17 cellular contexts compared by ENCODE assay signal in genomic region chr11:86951706-86952105, GRCh38. TPM values are rescaled to one million over a fixed set of nuclear protein-coding genes. Genes with fewer than 3 reads are reported as not detected.
DNase-seq lines count a peak whose midpoint lies in the region; FAIRE-seq and TF ChIP-seq lines count a peak whose summit lies in the region.
"Had no signal": no experiment of that assay in that cellular context is flagged by ENCODE, and none has a peak within 500 bp of the region (broad histone marks: within the 10 kb centered on the region; RNA-seq: fewer than 3 reads in every experiment).

No MANE protein-coding gene starts in this region.

- H3K9me1 ChIP-seq in endothelial cell of umbilical vein (replicated peaks; ENCODE audit: control insufficient read depth, extremely low read depth, insufficient read depth, low read length) = no peaks in the 10 kb centered on the region

- H3K79me2 ChIP-seq in endothelial cell of umbilical vein (ENCODE audit: control insufficient read depth, insufficient read depth, low read length) = peaks cover 84% of the 10 kb centered on the region

- peak overlapping the region; percentile 72 to 97 (median 95) for H3K4me3 Mint-ChIP-seq in nephron
- H3K4me3 Mint-ChIP-seq in activated naive CD4-positive, alpha-beta T cell treated with anti-CD3 and anti-CD28 coated beads for 36 hours = no peak overlapping the region
- H3K4me3 Mint-ChIP-seq: activated CD4-positive, alpha-beta T cell treated with anti-CD3 and anti-CD28 coated beads for 36 hours had no signal

- H3K9me3 Mint-ChIP-seq in nephron = no peaks in the 10 kb centered on the region
- no peaks in the 10 kb centered on the region for H3K9me3 Mint-ChIP-seq in activated naive CD4-positive, alpha-beta T cell treated with anti-CD3 and anti-CD28 coated beads for 36 hours

- H3K4me2 ChIP-seq in endothelial cell of umbilical vein (ENCODE audit: insufficient read depth, low read length) = peak overlapping the region; percentile 95

- peak; percentile 91 for FAIRE-seq in endothelial cell of umbilical vein (lab: Jason Lieb, UNC)
- FAIRE-seq in GM19239 (lab: Jason Lieb, UNC) = no peak
- FAIRE-seq: bronchial epithelial cell, GM12892 had no signal

- dilution Hi-C loops in endothelial cell of umbilical vein (cut with MboI; ENCODE audit: extremely low pct_ligation_motif_present, low sequenced_read_pairs) = no loop called here

- peaks cover 76% of the 10 kb centered on the region for H3K4me1 Mint-ChIP-seq in nephron
- peaks cover 10% of the 10 kb centered on the region for H3K4me1 Mint-ChIP-seq in activated naive CD4-positive, alpha-beta T cell treated with anti-CD3 and anti-CD28 coated beads for 36 hours (ENCODE audit: low read depth)

- H3K36me3 Mint-ChIP-seq in nephron (ENCODE audit: low read depth) = peaks cover 59% of the 10 kb centered on the region
- no peaks in the 10 kb centered on the region for H3K36me3 Mint-ChIP-seq in activated naive CD4-positive, alpha-beta T cell treated with anti-CD3 and anti-CD28 coated beads for 36 hours (ENCODE audit: low read depth)

- H3K4me3 ChIP-seq in adipocyte (ENCODE audit: low read length) = peak overlapping the region; percentile 99
- H3K4me3 ChIP-seq in endothelial cell of umbilical vein (replicated peaks in 1 of 3; ENCODE audit: insufficient read depth in 1 of 3, low read depth in 1 of 3, low read length in 3 of 3) = peak overlapping the region in 2 of 3 experiments; percentile 10 to 98
- H3K4me3 ChIP-seq in tibial artery = peak overlapping the region; percentile 88 to 89
- H3K4me3 ChIP-seq: MG63, mucosa of descending colon had no signal

- POLR2A ChIA-PET in endothelial cell of umbilical vein (lab: Charles Lee) = interaction anchor here (0.7 kb wide), 1 partner anchor 11 kb away, joined by 4 read pairs; no protein-coding TSS in a partner anchor

- intact Hi-C loops in endothelial cell of umbilical vein (cut with micrococcal nuclease) = loop anchor here (2.0 kb wide), 1 partner anchor 417 kb away; no protein-coding TSS in a partner anchor
- intact Hi-C loops in tibial artery (cut with DNase I; ENCODE audit: low total_unique reads) = no loop called here
- intact Hi-C loops in activated naive CD4-positive, alpha-beta T cell treated with anti-CD3 and anti-CD28 coated beads for 36 hours (cut with micrococcal nuclease) = no loop called here

- no peak for TF ChIP-seq CTCF in endothelial cell of umbilical vein (IDR thresholded peaks at IDR 0.05; ENCODE audit: extremely low read depth in 1 of 2, insufficient read depth in 1 of 2, low read depth in 1 of 2, low read length in 2 of 2)
- no peak for TF ChIP-seq CTCF in nephron (IDR thresholded peaks at IDR 0.05; ENCODE audit: unreplicated experiment in 3 of 3)
- no peak for TF ChIP-seq CTCF in tibial artery (IDR thresholded peaks at IDR 0.05)

- no peaks in the 10 kb centered on the region for H3K27me3 Mint-ChIP-seq in nephron (ENCODE audit: low read depth)
- peaks cover 38% of the 10 kb centered on the region for H3K27me3 Mint-ChIP-seq in activated naive CD4-positive, alpha-beta T cell treated with anti-CD3 and anti-CD28 coated beads for 36 hours (ENCODE audit: low read depth)

- H3K27ac Mint-ChIP-seq in nephron = peak overlapping the region; percentile 79 to 92 (median 90)
- H3K27ac Mint-ChIP-seq in activated naive CD4-positive, alpha-beta T cell treated with anti-CD3 and anti-CD28 coated beads for 36 hours = no peak overlapping the region
- H3K27ac Mint-ChIP-seq: activated CD4-positive, alpha-beta T cell treated with anti-CD3 and anti-CD28 coated beads for 36 hours had no signal

- CTCF ChIA-PET in endothelial cell of umbilical vein (lab: Charles Lee) = interaction anchor here (9.2 kb wide), 1 partner anchor 11 kb away, joined by 122 read pairs; no protein-coding TSS in a partner anchor
- CTCF ChIA-PET in activated naive CD4-positive, alpha-beta T cell treated with anti-CD3 and anti-CD28 coated beads for 36 hours (lab: Charles Lee) = no interaction called here

- no peak for DNase-seq in adipocyte (ENCODE audit: low read depth)
- DNase-seq in endothelial cell of umbilical vein (ENCODE audit: low read depth, low spot score) = peak; percentile 58
- no peak for DNase-seq in tibial artery
- no peak for DNase-seq in DMS53 treated with DMSO at 0.1 percent for 48 hours (lab: John Stamatoyannopoulos, UW; ENCODE audit: unreplicated experiment)
- DNase-seq in central memory CD4-positive, alpha-beta T cell = no peak
- no peak for DNase-seq in activated naive CD4-positive, alpha-beta T cell treated with anti-CD3 and anti-CD28 coated beads for 36 hours
- no peak for DNase-seq in GM19239 (ENCODE audit: insufficient read length, low spot score)
- DNase-seq: activated CD4-positive, alpha-beta T cell treated with anti-CD3 and anti-CD28 coated beads for 36 hours; DND-41; MG63; mucosa of descending colon; NCI-H2171 treated with DMSO at 0.1 percent for 48 hours; stimulated activated CD8-positive, alpha-beta memory T cell treated with anti-CD3 and anti-CD28 coated beads, Interleukin-4, amount 100 ng/mL, for 48 hours had no signal

- peak overlapping the region; percentile 99 for H3K9ac ChIP-seq in adipocyte (ENCODE audit: low read length)
- H3K9ac ChIP-seq in endothelial cell of umbilical vein (replicated peaks; ENCODE audit: extremely low read depth, insufficient read depth, low read length) = peak overlapping the region; percentile 89

- no peak overlapping the region for H2AFZ ChIP-seq in endothelial cell of umbilical vein (ENCODE audit: low read depth, low read length)

- no peaks in the 10 kb centered on the region for H4K20me1 ChIP-seq in endothelial cell of umbilical vein (replicated peaks; ENCODE audit: control insufficient read depth, extremely low read depth, insufficient read depth, low read length)

- H3K9me3 ChIP-seq in adipocyte (ENCODE audit: control insufficient read depth, low read length) (no peaks in the 10 kb centered on the region), endothelial cell of umbilical vein (replicated peaks; ENCODE audit: control insufficient read depth, insufficient read depth, low read length) (no peaks in the 10 kb centered on the region), tibial artery (no peaks in the 10 kb centered on the region)
- H3K9me3 ChIP-seq: MG63, mucosa of descending colon had no signal

- no peak for TF ChIP-seq POLR2A in endothelial cell of umbilical vein (IDR thresholded peaks at IDR 0.05; ENCODE audit: low read depth, low read length)

- peaks cover 58% of the 10 kb centered on the region for H3K4me1 ChIP-seq in adipocyte (ENCODE audit: control insufficient read depth, insufficient read depth, low read length)
- peaks cover 64% of the 10 kb centered on the region for H3K4me1 ChIP-seq in endothelial cell of umbilical vein (ENCODE audit: control insufficient read depth, extremely low read depth, insufficient read depth, low read length)
- H3K4me1 ChIP-seq in tibial artery = peaks cover 0 to 64% (median 51%) of the 10 kb centered on the region in 4 donors

- H3K36me3 ChIP-seq in adipocyte (ENCODE audit: control insufficient read depth, insufficient read depth, low read length, severe bottlenecking) (peaks cover 58% of the 10 kb centered on the region), endothelial cell of umbilical vein (ENCODE audit: control insufficient read depth in 2 of 2, extremely low read depth in 1 of 2, insufficient read depth in 2 of 2, low read length in 2 of 2) (peaks cover 8 to 14% of the 10 kb centered on the region in 2 experiments), tibial artery (peaks cover 27 to 51% (median 34%) of the 10 kb centered on the region in 3 donors)
- H3K36me3 ChIP-seq: MG63 had no signal

- H3K27me3 ChIP-seq in adipocyte (replicated peaks; ENCODE audit: control insufficient read depth, insufficient read depth, low read length) = no peaks in the 10 kb centered on the region
- H3K27me3 ChIP-seq in endothelial cell of umbilical vein (ENCODE audit: control insufficient read depth in 2 of 2, insufficient read depth in 2 of 2, low read length in 2 of 2) = no peaks in the 10 kb centered on the region
- no peaks in the 10 kb centered on the region for H3K27me3 ChIP-seq in tibial artery
- H3K27me3 ChIP-seq: MG63 had no signal

- BruUV-seq in endothelial cell of umbilical vein (replicated peaks; lab: Mats Ljungman, UMichigan) = no TSS peak

- H3K27ac ChIP-seq in endothelial cell of umbilical vein (ENCODE audit: insufficient read depth, low read depth, low read length) = peak overlapping the region; percentile 45
- H3K27ac ChIP-seq in tibial artery = peak overlapping the region; percentile 90
- H3K27ac ChIP-seq: epithelial cell of prostate had no signal

TF ChIP-seq in endothelial cell of umbilical vein, 7 proteins besides CTCF, POLR2A, EP300 and RAD21:
- no peak for TF ChIP-seq MYC (IDR thresholded peaks at IDR 0.05; ENCODE audit: low read depth, low read length)
- TF ChIP-seq POLR2AphosphoS5 (IDR thresholded peaks at IDR 0.05; ENCODE audit: insufficient read depth, low read depth, low read length) = no peak
- no peak for TF ChIP-seq FOS (IDR thresholded peaks at IDR 0.05; ENCODE audit: borderline replicate concordance, insufficient read depth, low read length)
- TF ChIP-seq GATA2 (IDR thresholded peaks at IDR 0.05; ENCODE audit: insufficient read depth, insufficient read length, low read depth, low read length) = no peak
- TF ChIP-seq JUN (IDR thresholded peaks at IDR 0.05; ENCODE audit: borderline replicate concordance, insufficient read depth, insufficient read length, low read depth) = no peak
- no peak for TF ChIP-seq MAX (IDR thresholded peaks at IDR 0.05; ENCODE audit: insufficient read depth, insufficient read length)
- TF ChIP-seq EZH2 (IDR thresholded peaks at IDR 0.05; ENCODE audit: borderline replicate concordance, low read depth, low read length, severe bottlenecking) = no peak

RNA-seq across cellular contexts. Expression of gene FZD4, which starts 3.5 kb away (rescaled TPM):
- total RNA-seq in endothelial cell of umbilical vein = 109 and 112 TPM in 2 replicates
- 50.4 and 56.6 TPM in 2 replicates for polyA plus RNA-seq in endothelial cell of umbilical vein
- 49.5 and 50.2 TPM in 2 replicates for polyA plus RNA-seq in endothelial cell of umbilical vein (2011; cell fraction: cytosol; rRNA removed)
- polyA plus RNA-seq in endothelial cell of umbilical vein (2011; cell fraction: nucleus; rRNA removed) = 65.8 and 87.7 TPM in 2 replicates
- 85.1 and 115 TPM in 2 replicates for polyA plus RNA-seq in endothelial cell of umbilical vein (2012)
- 141 and 152 TPM in 2 replicates for polyA minus RNA-seq in endothelial cell of umbilical vein
- 11.5 TPM for polyA minus RNA-seq in endothelial cell of umbilical vein (2011; cell fraction: cytosol; rRNA and poly(A)+ RNA removed)
- 58.9 and 89.5 TPM in 2 replicates for polyA minus RNA-seq in endothelial cell of umbilical vein (2011; cell fraction: nucleus; rRNA and poly(A)+ RNA removed)
- under 1 TPM; 0.38 to 0.42 TPM for total RNA-seq in activated naive CD4-positive, alpha-beta T cell treated with anti-CD3 and anti-CD28 coated beads for 36 hours

Comparison
In these comparisons a context has a peak if more than half of its experiments do, and no peak if none do; other contexts are left out.
1. RNA of gene FZD4, which starts 3.5 kb away (total RNA-seq): 109 to 112 TPM in endothelial cell of umbilical vein; 0.38 to 0.42 TPM in activated naive CD4-positive, alpha-beta T cell treated with anti-CD3 and anti-CD28 coated beads for 36 hours; every median in the first group is over 10 times any median in the second.
2. Peak in every context shown above with its lines, with median percentiles within 50 percentile points of each other: H3K4me3 ChIP-seq.